8 cellular contexts compared by ENCODE assay signal in genomic region chr15:51499379-51499976, GRCh38.
A peak's percentile ranks its signal among the peaks of the same experiment; 100 is the strongest.
DNase-seq lines count a peak whose midpoint lies in the region; ATAC-seq and TF ChIP-seq lines count a peak whose summit lies in the region.

No MANE protein-coding gene starts in this region.

- H3K9me3 Mint-ChIP-seq in activated naive CD4-positive, alpha-beta T cell treated with anti-CD3 and anti-CD28 coated beads, Interleukin-2, amount 50 U/mL, for 72 hours: no peaks in the 10 kb centered on the region

- no peak for TF ChIP-seq POLR2A in tibial nerve (IDR thresholded peaks at IDR 0.05)
- no peak for TF ChIP-seq POLR2A in prostate gland (IDR thresholded peaks at IDR 0.05)

- TF ChIP-seq CTCF in tibial nerve (IDR thresholded peaks at IDR 0.05): peak in 2 of 5 experiments; percentile 29 to 31
- no peak for TF ChIP-seq CTCF in prostate gland (IDR thresholded peaks at IDR 0.05)

- no peaks in the 10 kb centered on the region for H3K27me3 ChIP-seq in tibial nerve
- H3K27me3 ChIP-seq in prostate gland (replicated peaks; ENCODE audit: insufficient read depth): no peaks in the 10 kb centered on the region

- no peak for DNase-seq in activated naive CD4-positive, alpha-beta T cell treated with anti-CD3 and anti-CD28 coated beads, Interleukin-2, amount 50 U/mL, for 72 hours (ENCODE audit: low spot score in 2 of 2)
- DNase-seq in activated naive CD4-positive, alpha-beta T cell treated with anti-CD3 and anti-CD28 coated beads, Interleukin-2, amount 50 U/mL, for 16 hours: no peak
- DNase-seq in NCI-H2227 (lab: John Stamatoyannopoulos, UW; ENCODE audit: unreplicated experiment): peak; percentile 28
- DNase-seq in dermis blood vessel endothelial cell: peak; percentile 68
- DNase-seq in pulmonary artery endothelial cell (ENCODE audit: low read depth, low spot score): peak; percentile 7
- no peak for DNase-seq in tibial nerve (ENCODE audit: low spot score in 2 of 2)
- DNase-seq in prostate gland (ENCODE audit: low spot score): no peak

- H3K4me1 ChIP-seq in tibial nerve: no peaks in the 10 kb centered on the region
- no peaks in the 10 kb centered on the region for H3K4me1 ChIP-seq in prostate gland (replicated peaks)

- H3K4me3 ChIP-seq in tibial nerve (no peak overlapping the region), prostate gland (no peak overlapping the region)

- TF ChIP-seq EP300 in tibial nerve (IDR thresholded peaks at IDR 0.05): no peak

- 78 to 80% methylated on average over 5 of the region's 5 CpGs for WGBS in tibial nerve, 2 donors
- WGBS in prostate gland: 85% methylated on average over 5 of the region's 5 CpGs

- H3K27ac ChIP-seq in tibial nerve (no peak overlapping the region), prostate gland (no peak overlapping the region)

- intact Hi-C loops in prostate gland (cut with DNase I): no loop called here

- ATAC-seq in activated naive CD4-positive, alpha-beta T cell treated with anti-CD3 and anti-CD28 coated beads, Interleukin-2, amount 50 U/mL, for 72 hours: peak; percentile 39 to 46
- no peak for ATAC-seq in GM21390 (IDR thresholded peaks at IDR 0.05; ENCODE audit: unreplicated experiment)

- H3K9me3 ChIP-seq in tibial nerve (no peaks in the 10 kb centered on the region), prostate gland (no peaks in the 10 kb centered on the region)

- H3K36me3 ChIP-seq in tibial nerve (peaks cover 0 to 43% (median 0%) of the 10 kb centered on the region in 3 donors), prostate gland (no peaks in the 10 kb centered on the region)

- no peaks in the 10 kb centered on the region for H3K36me3 Mint-ChIP-seq in activated naive CD4-positive, alpha-beta T cell treated with anti-CD3 and anti-CD28 coated beads, Interleukin-2, amount 50 U/mL, for 72 hours

- no peak overlapping the region for H3K27ac Mint-ChIP-seq in activated naive CD4-positive, alpha-beta T cell treated with anti-CD3 and anti-CD28 coated beads, Interleukin-2, amount 50 U/mL, for 72 hours

Comparison
In these comparisons a context has a peak if more than half of its experiments do, and no peak if none do; other contexts are left out.
1. DNase-seq: peak in NCI-H2227 (single experiment), dermis blood vessel endothelial cell (single experiment) and pulmonary artery endothelial cell (single experiment); none in activated naive CD4-positive, alpha-beta T cell treated with anti-CD3 and anti-CD28 coated beads, Interleukin-2, amount 50 U/mL, for 72 hours (0 of 2), activated naive CD4-positive, alpha-beta T cell treated with anti-CD3 and anti-CD28 coated beads, Interleukin-2, amount 50 U/mL, for 16 hours (single experiment), tibial nerve (0 of 2) and prostate gland (single experiment).